ENCODE assay signal across 16 cellular contexts in the genomic region with DNA sequence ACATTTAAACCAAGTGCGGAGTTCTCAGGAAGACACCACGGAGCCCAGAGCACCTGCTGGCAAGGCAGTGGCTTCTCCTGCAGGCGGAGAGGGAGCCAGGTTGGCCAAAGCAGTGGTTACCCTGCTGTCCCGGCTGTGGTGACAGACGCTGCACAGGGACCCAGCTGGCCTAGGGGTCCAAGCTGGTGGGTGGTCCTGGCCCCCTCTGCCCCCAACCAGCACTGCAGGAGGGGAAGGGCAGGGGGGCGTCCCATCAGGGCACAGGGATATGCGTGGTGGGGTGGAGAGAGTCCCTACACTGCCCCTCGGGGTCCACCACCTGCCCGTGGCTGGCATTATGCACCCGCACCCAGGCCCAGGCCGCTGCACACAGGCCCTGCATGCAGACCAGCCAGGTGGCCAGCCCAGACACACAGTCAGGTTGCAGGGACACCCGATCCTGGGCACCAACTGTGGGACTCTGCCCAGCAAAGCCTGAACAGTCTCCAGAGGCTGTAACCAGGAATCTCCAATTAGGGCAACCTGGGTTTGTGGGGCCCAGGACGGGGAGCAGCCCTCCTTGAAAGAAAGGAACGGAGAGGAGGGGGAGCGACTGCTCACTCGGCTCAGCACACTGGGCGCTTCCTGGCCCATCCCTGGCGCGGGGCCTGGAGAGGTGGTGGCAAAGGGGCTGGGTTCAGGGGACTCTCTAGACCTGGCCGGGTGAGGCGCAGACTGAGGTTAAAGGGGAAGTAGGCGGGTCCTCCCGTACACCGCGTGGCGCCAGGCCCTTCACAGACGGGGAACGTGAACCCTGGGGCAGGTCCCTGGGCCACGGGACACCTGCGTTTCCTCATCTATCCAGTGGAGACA. TPM values are rescaled to one million over a fixed set of nuclear protein-coding genes. Genes with fewer than 3 reads are reported as not detected.
A peak's percentile ranks its signal among the peaks of the same experiment; 100 is the strongest.
DNase-seq lines count a peak whose midpoint lies in the region; ATAC-seq and TF ChIP-seq lines count a peak whose summit lies in the region.
"Had no signal": no experiment of that assay in that cellular context is flagged by ENCODE, and none has a peak within 500 bp of the region (broad histone marks: within the 10 kb centered on the region; RNA-seq: fewer than 3 reads in every experiment).

No MANE protein-coding gene starts in this region.

- H3K4me1 Mint-ChIP-seq in MCF 10A (ENCODE audit: insufficient read depth, unreplicated experiment): no peaks in the 10 kb centered on the region

- peak overlapping the region; percentile 8 for H3K4me3 Mint-ChIP-seq in MCF 10A (ENCODE audit: unreplicated experiment)
- H3K4me3 Mint-ChIP-seq: activated naive CD8-positive, alpha-beta T cell treated with anti-CD3 and anti-CD28 coated beads, Interleukin-2, amount 10 ng/mL, durations not matched to agents 7 days and 5 days; activated T-cell treated with anti-CD3 and anti-CD28 coated beads, Interleukin-2, amount 50 U/mL, for 24 hours had no signal

- DNase-seq in MCF 10A (ENCODE audit: unreplicated experiment) (no peak), mammary epithelial cell (no peak), NT2/D1 (ENCODE audit: low read depth, low spot score) (no peak), left lobe of liver (ENCODE audit: low spot score) (peak; percentile 48), substantia nigra (lab: John Stamatoyannopoulos, UW) (peak in 1 of 49 donors; percentile 48), prostate gland (ENCODE audit: low spot score) (no peak)
- DNase-seq: activated CD4-positive, alpha-beta T cell treated with anti-CD3 and anti-CD28 coated beads, Interleukin-2, amount 50 U/mL, for 1 hour; activated naive CD8-positive, alpha-beta T cell treated with anti-CD3 and anti-CD28 coated beads, Interleukin-2, amount 10 ng/mL, durations not matched to agents 7 days and 5 days; activated T-cell treated with anti-CD3 and anti-CD28 coated beads, Interleukin-2, amount 50 U/mL, for 24 hours; NCI-H1417; NK-92 treated with Interleukin-12 subunit alpha and Interleukin-12 subunit beta, amount 100 ng/mL, for 24 hours had no signal

- H3K79me2 ChIP-seq in mammary epithelial cell (ENCODE audit: insufficient read depth, low read length): peaks cover 82% of the 10 kb centered on the region

- POLR2A ChIA-PET in MCF 10A (lab: Yijun Ruan, JAX): no interaction called here

- WGBS in mammary epithelial cell (ENCODE audit: low coverage, missing lambda C conversion rate): 94% methylated on average over 20 of the region's 30 CpGs
- WGBS in prostate gland: 88% methylated on average over 29 of the region's 30 CpGs

- no peaks in the 10 kb centered on the region for H3K27me3 ChIP-seq in mammary epithelial cell (ENCODE audit: insufficient read depth, low read length)
- H3K27me3 ChIP-seq in NT2/D1 (ENCODE audit: insufficient read depth, insufficient read length): no peaks in the 10 kb centered on the region
- no peaks in the 10 kb centered on the region for H3K27me3 ChIP-seq in prostate gland (replicated peaks; ENCODE audit: insufficient read depth)
- H3K27me3 ChIP-seq: SJSA1 had no signal

- H3K4me3 ChIP-seq in mammary epithelial cell (replicated peaks in 1 of 3; ENCODE audit: insufficient read depth in 1 of 3, low read depth in 2 of 3, low read length in 3 of 3) (no peak overlapping the region), NT2/D1 (ENCODE audit: insufficient read length, low read depth) (peak overlapping the region; percentile 8), prostate gland (no peak overlapping the region)
- H3K4me3 ChIP-seq: SJSA1, skin epidermis had no signal

- CTCF ChIA-PET in MCF 10A (lab: Yijun Ruan, JAX) (interaction anchor here (0.8 kb wide), 1 partner anchor 74 kb away, joined by 5 read pairs; no protein-coding TSS in a partner anchor), mammary epithelial cell (lab: Charles Lee; ENCODE audit: low non-redundant PET) (no interaction called here)

- H4K20me1 ChIP-seq in mammary epithelial cell (ENCODE audit: insufficient read depth, low read length): peaks cover 4% of the 10 kb centered on the region

- H3K9me3 Mint-ChIP-seq in MCF 10A (ENCODE audit: unreplicated experiment): no peaks in the 10 kb centered on the region
- H3K9me3 Mint-ChIP-seq: activated naive CD8-positive, alpha-beta T cell treated with anti-CD3 and anti-CD28 coated beads, Interleukin-2, amount 10 ng/mL, durations not matched to agents 7 days and 5 days; activated T-cell treated with anti-CD3 and anti-CD28 coated beads, Interleukin-2, amount 50 U/mL, for 24 hours; stimulated activated effector memory CD8-positive, alpha-beta T cell treated with anti-CD3 and anti-CD28 coated beads, Interleukin-12 subunit alpha, Interleukin-12 subunit beta, amount 100 ng/mL, for 72 hours had no signal

- ATAC-seq in left lobe of liver (no peak), GM21717 (IDR thresholded peaks at IDR 0.05; ENCODE audit: unreplicated experiment) (no peak), GM18498 (IDR thresholded peaks at IDR 0.05; ENCODE audit: unreplicated experiment) (no peak)
- ATAC-seq: stimulated activated effector memory CD8-positive, alpha-beta T cell treated with anti-CD3 and anti-CD28 coated beads, Interleukin-12 subunit alpha, Interleukin-12 subunit beta, amount 100 ng/mL, for 72 hours had no signal

- intact Hi-C loops in MCF 10A (cut with micrococcal nuclease): no loop called here
- intact Hi-C loops in mammary epithelial cell (cut with micrococcal nuclease): no loop called here
- intact Hi-C loops in prostate gland (cut with DNase I): no loop called here

- H3K36me3 Mint-ChIP-seq in MCF 10A (ENCODE audit: insufficient read depth, unreplicated experiment): peaks cover 32% of the 10 kb centered on the region
- H3K36me3 Mint-ChIP-seq: activated naive CD8-positive, alpha-beta T cell treated with anti-CD3 and anti-CD28 coated beads, Interleukin-2, amount 10 ng/mL, durations not matched to agents 7 days and 5 days had no signal

- H3K27ac Mint-ChIP-seq in MCF 10A (ENCODE audit: low read depth, unreplicated experiment): no peak overlapping the region
- H3K27ac Mint-ChIP-seq: activated naive CD8-positive, alpha-beta T cell treated with anti-CD3 and anti-CD28 coated beads, Interleukin-2, amount 10 ng/mL, durations not matched to agents 7 days and 5 days; activated T-cell treated with anti-CD3 and anti-CD28 coated beads, Interleukin-2, amount 50 U/mL, for 24 hours; stimulated activated effector memory CD8-positive, alpha-beta T cell treated with anti-CD3 and anti-CD28 coated beads, Interleukin-12 subunit alpha, Interleukin-12 subunit beta, amount 100 ng/mL, for 72 hours had no signal

- H3K36me3 ChIP-seq in mammary epithelial cell (ENCODE audit: insufficient read depth, low read length) (peaks cover 4% of the 10 kb centered on the region), NT2/D1 (ENCODE audit: insufficient read depth, insufficient read length, low read length) (peaks cover 66% of the 10 kb centered on the region), prostate gland (no peaks in the 10 kb centered on the region)

- in situ Hi-C loops in mammary epithelial cell (cut with MboI; ENCODE audit: low sequenced_read_pairs in 2 of 2): no loop called here

- H3K27ac ChIP-seq in mammary epithelial cell (ENCODE audit: insufficient read depth, low read depth, low read length): no peak overlapping the region
- peak overlapping the region; percentile 68 for H3K27ac ChIP-seq in substantia nigra (ENCODE audit: low read depth, low read length, poor library complexity, severe bottlenecking)
- no peak overlapping the region for H3K27ac ChIP-seq in prostate gland
- H3K27ac ChIP-seq: SJSA1, skin epidermis had no signal

- H3K27me3 Mint-ChIP-seq in MCF 10A (ENCODE audit: insufficient read depth, unreplicated experiment): no peaks in the 10 kb centered on the region

- TF ChIP-seq CTCF in MCF 10A (IDR thresholded peaks at IDR 0.05; ENCODE audit: unreplicated experiment) (no peak), mammary epithelial cell (conservative IDR thresholded peaks at IDR 0.05 in 1 of 2, IDR thresholded peaks at IDR 0.05 in 1 of 2; ENCODE audit: extremely low read depth in 1 of 2, insufficient read depth in 1 of 2, low read depth in 1 of 2, low read length in 2 of 2) (no peak), prostate gland (IDR thresholded peaks at IDR 0.05) (no peak)

- dilution Hi-C loops in mammary epithelial cell (cut with HindIII; ENCODE audit: low sequenced_read_pairs): no loop called here

- no peak overlapping the region for H3K9ac ChIP-seq in mammary epithelial cell (ENCODE audit: insufficient read depth, low read length)
- peak overlapping the region; percentile 98 for H3K9ac ChIP-seq in NT2/D1 (ENCODE audit: insufficient read length, low read depth)

- no peak overlapping the region for H3K4me2 ChIP-seq in mammary epithelial cell (ENCODE audit: insufficient read depth, low read depth, low read length)

- TF ChIP-seq POLR2A in prostate gland (IDR thresholded peaks at IDR 0.05): no peak

- H3K9me3 ChIP-seq in mammary epithelial cell (replicated peaks; ENCODE audit: insufficient read depth, low read length) (no peaks in the 10 kb centered on the region), NT2/D1 (ENCODE audit: insufficient read depth, low read length) (no peaks in the 10 kb centered on the region), prostate gland (no peaks in the 10 kb centered on the region)
- H3K9me3 ChIP-seq: SJSA1 had no signal

- H3K4me1 ChIP-seq in mammary epithelial cell (ENCODE audit: insufficient read depth, low read length): peaks cover 37% of the 10 kb centered on the region
- H3K4me1 ChIP-seq in NT2/D1 (ENCODE audit: insufficient read depth, insufficient read length): peaks cover 47% of the 10 kb centered on the region
- peaks cover 13% of the 10 kb centered on the region for H3K4me1 ChIP-seq in prostate gland (replicated peaks)

- BruUV-seq in MCF 10A (replicated peaks; lab: Mats Ljungman, UMichigan) (no TSS peak), mammary epithelial cell (replicated peaks; lab: Mats Ljungman, UMichigan) (no TSS peak)

- H2AFZ ChIP-seq in mammary epithelial cell (ENCODE audit: low read depth, low read length): no peak overlapping the region

RNA-seq across cellular contexts. Expression of a gene that starts 46.3 kb away (rescaled TPM):
- total RNA-seq in MCF 10A (2022): 16.5 and 20.2 TPM in 2 replicates
- 10 to 100 TPM; 14.1 to 27.3 TPM for total RNA-seq in mammary epithelial cell
- polyA plus RNA-seq in mammary epithelial cell: 6.7 TPM
- polyA minus RNA-seq in mammary epithelial cell: 13.1 TPM
- total RNA-seq in left lobe of liver: 18.4 TPM
- 10 to 100 TPM; 24.5 to 55.2 TPM for total RNA-seq in prostate gland
